In genomic region chr20:5923493-5923892, GRCh38 we compare ENCODE assay signal across 18 cellular contexts. TPM values are rescaled to one million over a fixed set of nuclear protein-coding genes. Genes with fewer than 3 reads are reported as not detected.
"Had no signal": no experiment of that assay in that cellular context is flagged by ENCODE, and none has a peak within 500 bp of the region (broad histone marks: within the 10 kb centered on the region; RNA-seq: fewer than 3 reads in every experiment).

No MANE protein-coding gene starts in this region.

- H3K27ac Mint-ChIP-seq: activated CD4-positive, alpha-beta T cell treated with anti-CD3 and anti-CD28 coated beads, Interleukin-2, amount 10 ng/mL, durations not matched to agents 24 days and 14 days; activated CD8-positive, alpha-beta T cell treated with anti-CD3 and anti-CD28 coated beads, Interleukin-2, amount 10 ng/mL, durations not matched to agents 7 days and 5 days; mesothelial cell of epicardium; nephron progenitor cell; stimulated activated memory B cell treated with anti-CD40 and anti-IgM and Interleukin-4, amounts not matched to agents 10 μg/mL and 1 μg/mL and 100 μg/mL, for 72 hours had no signal

- H3K9me3 Mint-ChIP-seq: activated CD4-positive, alpha-beta T cell treated with anti-CD3 and anti-CD28 coated beads, Interleukin-2, amount 10 ng/mL, durations not matched to agents 24 days and 14 days; activated naive CD4-positive, alpha-beta T cell treated with anti-CD3 and anti-CD28 coated beads, Interleukin-2, amount 50 U/mL, for 72 hours; mesothelial cell of epicardium; nephron progenitor cell; stimulated activated memory B cell treated with anti-CD40 and anti-IgM and Interleukin-4, amounts not matched to agents 10 μg/mL and 1 μg/mL and 100 μg/mL, for 72 hours had no signal

- H3K9me3 ChIP-seq: tibial artery had no signal

- H3K36me3 Mint-ChIP-seq: activated naive CD4-positive, alpha-beta T cell treated with anti-CD3 and anti-CD28 coated beads, Interleukin-2, amount 50 U/mL, for 72 hours; mesothelial cell of epicardium; stimulated activated memory B cell treated with anti-CD40 and anti-IgM and Interleukin-4, amounts not matched to agents 10 μg/mL and 1 μg/mL and 100 μg/mL, for 72 hours had no signal

- H3K36me3 ChIP-seq: tibial artery had no signal

- DNase-seq: activated CD4-positive, alpha-beta T cell treated with anti-CD3 and anti-CD28 coated beads, Interleukin-2, amount 10 ng/mL, durations not matched to agents 24 days and 14 days; activated CD4-positive, CD25-positive, alpha-beta regulatory T cell; activated CD8-positive, alpha-beta memory T cell treated with anti-CD3 and anti-CD28 coated beads, Interleukin-2, amount 50 U/mL, for 4 hours; activated CD8-positive, alpha-beta T cell treated with anti-CD3 and anti-CD28 coated beads, Interleukin-2, amount 10 ng/mL, durations not matched to agents 7 days and 5 days; activated effector memory CD4-positive, alpha-beta T cell treated with anti-CD3 and anti-CD28 coated beads, Interleukin-2, amount 50 U/mL, for 16 hours; activated T-cell treated with anti-CD3 and anti-CD28 coated beads, Interleukin-2, amount 50 U/mL, for 48 hours; nephron progenitor cell; occipital lobe; stimulated activated CD4-positive, alpha-beta T cell treated with anti-CD3 and anti-CD28 coated beads, Interleukin-2, amount 100 ng/mL, for 48 hours; tibial artery had no signal

- ATAC-seq: activated CD8-positive, alpha-beta T cell treated with anti-CD3 and anti-CD28 coated beads, Interleukin-2, amount 10 ng/mL, durations not matched to agents 7 days and 5 days; activated naive CD4-positive, alpha-beta T cell treated with anti-CD3 and anti-CD28 coated beads, Interleukin-2, amount 50 U/mL, for 72 hours; esophagus mucosa; stimulated activated memory B cell treated with anti-CD40 and anti-IgM and Interleukin-4, amounts not matched to agents 10 μg/mL and 1 μg/mL and 100 μg/mL, for 72 hours had no signal

- H3K4me3 ChIP-seq: lung, tibial artery had no signal

- H3K4me3 Mint-ChIP-seq: activated CD4-positive, alpha-beta T cell treated with anti-CD3 and anti-CD28 coated beads, Interleukin-2, amount 10 ng/mL, durations not matched to agents 24 days and 14 days; activated CD8-positive, alpha-beta T cell treated with anti-CD3 and anti-CD28 coated beads, Interleukin-2, amount 10 ng/mL, durations not matched to agents 7 days and 5 days; mesothelial cell of epicardium; nephron progenitor cell; stimulated activated memory B cell treated with anti-CD40 and anti-IgM and Interleukin-4, amounts not matched to agents 10 μg/mL and 1 μg/mL and 100 μg/mL, for 72 hours had no signal

- FAIRE-seq: colon, islet of Langerhans had no signal

- H3K27ac ChIP-seq: tibial artery had no signal

- H3K4me1 ChIP-seq: tibial artery had no signal

- H3K4me1 Mint-ChIP-seq: stimulated activated memory B cell treated with anti-CD40 and anti-IgM and Interleukin-4, amounts not matched to agents 10 μg/mL and 1 μg/mL and 100 μg/mL, for 72 hours had no signal

RNA-seq across cellular contexts. Expression of gene CHGB, which starts 12.2 kb away (rescaled TPM):
- total RNA-seq: activated CD4-positive, alpha-beta T cell treated with anti-CD3 and anti-CD28 coated beads, Interleukin-2, amount 10 ng/mL, durations not matched to agents 24 days and 14 days; activated CD8-positive, alpha-beta T cell treated with anti-CD3 and anti-CD28 coated beads, Interleukin-2, amount 10 ng/mL, durations not matched to agents 7 days and 5 days; skeletal muscle tissue had no signal
